In genomic region chr1:103517380-103518047, GRCh38 we compare ENCODE assay signal across 9 cellular contexts. TPM values are rescaled to one million over a fixed set of nuclear protein-coding genes. Genes with fewer than 3 reads are reported as not detected.
A peak's percentile ranks its signal among the peaks of the same experiment; 100 is the strongest.
DNase-seq lines count a peak whose midpoint lies in the region; ATAC-seq, FAIRE-seq and TF ChIP-seq lines count a peak whose summit lies in the region.
"Had no signal": no experiment of that assay in that cellular context is flagged by ENCODE, and none has a peak within 500 bp of the region (broad histone marks: within the 10 kb centered on the region; RNA-seq: fewer than 3 reads in every experiment).

No MANE protein-coding gene starts in this region.

- POLR2A ChIA-PET in activated CD8-positive, alpha-beta T cell treated with anti-CD3 and anti-CD28 coated beads, Interleukin-2, amount 10 ng/mL, durations not matched to agents 7 days and 5 days (lab: Charles Lee): interaction anchor here (1.3 kb wide), 1 partner anchor 9 kb away, joined by 4 read pairs; the partner anchor contains the start of gene RNPC3

- peaks cover 2% of the 10 kb centered on the region for H3K36me3 Mint-ChIP-seq in activated CD8-positive, alpha-beta T cell treated with anti-CD3 and anti-CD28 coated beads, Interleukin-2, amount 10 ng/mL, durations not matched to agents 7 days and 5 days (ENCODE audit: low read depth)

- H3K27ac Mint-ChIP-seq in activated CD8-positive, alpha-beta T cell treated with anti-CD3 and anti-CD28 coated beads, Interleukin-2, amount 10 ng/mL, durations not matched to agents 7 days and 5 days: no peak overlapping the region

- TF ChIP-seq CTCF in D721Med (IDR thresholded peaks at IDR 0.05; ENCODE audit: insufficient read depth, missing control alignments): no peak

- peaks cover 17% of the 10 kb centered on the region for H3K4me1 Mint-ChIP-seq in activated CD8-positive, alpha-beta T cell treated with anti-CD3 and anti-CD28 coated beads, Interleukin-2, amount 10 ng/mL, durations not matched to agents 7 days and 5 days (ENCODE audit: low read depth)

- TF ChIP-seq POLR2A in GM12892 (IDR thresholded peaks at IDR 0.05; ENCODE audit: low read depth, low read length): no peak

- FAIRE-seq in GM12892 (lab: Jason Lieb, UNC): peak; percentile 38
- no peak for FAIRE-seq in D721Med (lab: Jason Lieb, UNC)

- CTCF ChIA-PET in activated CD8-positive, alpha-beta T cell treated with anti-CD3 and anti-CD28 coated beads, Interleukin-2, amount 10 ng/mL, durations not matched to agents 7 days and 5 days (lab: Charles Lee): interaction anchor here (0.9 kb wide), 1 partner anchor 8 kb away, joined by 4 read pairs; the partner anchor contains the start of gene RNPC3

- H3K27me3 Mint-ChIP-seq in activated CD8-positive, alpha-beta T cell treated with anti-CD3 and anti-CD28 coated beads, Interleukin-2, amount 10 ng/mL, durations not matched to agents 7 days and 5 days (ENCODE audit: low read depth): no peaks in the 10 kb centered on the region

- H3K4me3 Mint-ChIP-seq in activated CD8-positive, alpha-beta T cell treated with anti-CD3 and anti-CD28 coated beads, Interleukin-2, amount 10 ng/mL, durations not matched to agents 7 days and 5 days: peak overlapping the region; percentile 10

- H3K9me3 Mint-ChIP-seq in activated CD8-positive, alpha-beta T cell treated with anti-CD3 and anti-CD28 coated beads, Interleukin-2, amount 10 ng/mL, durations not matched to agents 7 days and 5 days (ENCODE audit: insufficient read depth): no peaks in the 10 kb centered on the region

- ATAC-seq in GM19463 (IDR thresholded peaks at IDR 0.05; ENCODE audit: unreplicated experiment) (peak; percentile 86), HG03060 (IDR thresholded peaks at IDR 0.05; ENCODE audit: low read depth, unreplicated experiment) (peak; percentile 86)
- ATAC-seq in activated CD8-positive, alpha-beta T cell treated with anti-CD3 and anti-CD28 coated beads, Interleukin-2, amount 10 ng/mL, durations not matched to agents 7 days and 5 days: peak; percentile 57
- ATAC-seq: heart right ventricle had no signal

- DNase-seq in GM12892 (ENCODE audit: insufficient read length): no peak
- no peak for DNase-seq in activated CD8-positive, alpha-beta T cell treated with anti-CD3 and anti-CD28 coated beads, Interleukin-2, amount 10 ng/mL, durations not matched to agents 7 days and 5 days
- DNase-seq in NCI-H748 (lab: John Stamatoyannopoulos, UW; ENCODE audit: unreplicated experiment): no peak
- DNase-seq in GOT3 (lab: John Stamatoyannopoulos, UW): no peak
- no peak for DNase-seq in SIG-M5 treated with dmso at 0.1 percent for 504 hours (lab: John Stamatoyannopoulos, UW; ENCODE audit: unreplicated experiment)
- no peak for DNase-seq in D721Med (ENCODE audit: insufficient read length, low spot score)
- DNase-seq: heart right ventricle had no signal

RNA-seq across cellular contexts. Expression of gene RNPC3, which starts 8.0 kb away (rescaled TPM):
- 29.2 TPM for polyA plus RNA-seq in GM12892 (2012; ENCODE audit: missing spikeins)
- 10 to 100 TPM; 20.6 to 22.2 TPM for total RNA-seq in activated CD8-positive, alpha-beta T cell treated with anti-CD3 and anti-CD28 coated beads, Interleukin-2, amount 10 ng/mL, durations not matched to agents 7 days and 5 days

RNA-seq across cellular contexts. Expression of gene AMY2B, which starts 53.9 kb away (rescaled TPM):
- 11.2 TPM for polyA plus RNA-seq in GM12892 (2012; ENCODE audit: missing spikeins)
- total RNA-seq in activated CD8-positive, alpha-beta T cell treated with anti-CD3 and anti-CD28 coated beads, Interleukin-2, amount 10 ng/mL, durations not matched to agents 7 days and 5 days: 1 to 10 TPM; 5.2 to 6.7 TPM
